ENCODE assay signal across 7 cellular contexts in the genomic region with DNA sequence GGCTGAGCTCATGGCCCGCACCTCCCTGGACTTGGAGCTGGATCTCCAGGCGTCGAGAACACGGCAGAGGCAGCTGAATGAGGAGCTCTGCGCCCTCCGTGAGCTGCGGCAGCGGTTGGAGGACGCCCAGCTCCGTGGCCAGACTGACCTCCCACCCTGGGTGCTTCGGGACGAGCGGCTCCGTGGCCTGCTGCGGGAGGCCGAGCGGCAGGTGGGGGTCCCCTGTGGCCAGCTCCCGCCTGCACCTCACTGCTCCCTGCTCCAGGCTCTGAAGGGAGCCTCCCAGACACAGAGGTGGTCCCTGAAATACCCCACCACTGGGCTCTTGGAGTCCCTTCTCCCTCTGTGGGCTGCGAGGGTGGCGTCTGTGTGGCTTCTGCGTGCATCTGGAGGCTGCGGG.
"Had no signal": no experiment of that assay in that cellular context is flagged by ENCODE, and none has a peak within 500 bp of the region (broad histone marks: within the 10 kb centered on the region; RNA-seq: fewer than 3 reads in every experiment).

No MANE protein-coding gene starts in this region.

- H3K4me1 ChIP-seq: HAP-1 had no signal

- H3K36me3 ChIP-seq: HAP-1 had no signal

- H2AFZ ChIP-seq: GM23248 had no signal

- H3K4me3 ChIP-seq: GM23248, HAP-1, K562 had no signal

- H3K27ac ChIP-seq: GM23248 had no signal

- H3K9me3 ChIP-seq: HAP-1 had no signal

- DNase-seq: GM23248, GOT3, H7, IMR-90 had no signal

- FAIRE-seq: HTR-8/SVneo, K562 had no signal

- H3K9ac ChIP-seq: GM23248 had no signal
